In genomic region chr12:124544311-124544970, GRCh38 we compare ENCODE assay signal across 15 cellular contexts. TPM values are rescaled to one million over a fixed set of nuclear protein-coding genes. Genes with fewer than 3 reads are reported as not detected.
DNase-seq lines count a peak whose midpoint lies in the region; ATAC-seq and TF ChIP-seq lines count a peak whose summit lies in the region.
"Had no signal": no experiment of that assay in that cellular context is flagged by ENCODE, and none has a peak within 500 bp of the region (broad histone marks: within the 10 kb centered on the region; RNA-seq: fewer than 3 reads in every experiment).

No MANE protein-coding gene starts in this region.

- no peaks in the 10 kb centered on the region for H3K9me3 Mint-ChIP-seq in WTC11
- no peaks in the 10 kb centered on the region for H3K9me3 Mint-ChIP-seq in mesothelial cell of epicardium
- H3K9me3 Mint-ChIP-seq: activated naive CD4-positive, alpha-beta T cell treated with anti-CD3 and anti-CD28 coated beads for 36 hours; CD8-positive, alpha-beta T cell had no signal

- ATAC-seq in WTC11 (peak; percentile 11; the same call in 1 of the 2 replicates), GM21786 (IDR thresholded peaks at IDR 0.05; ENCODE audit: unreplicated experiment) (no peak)
- ATAC-seq: activated CD4-positive, CD25-positive, alpha-beta regulatory T cell treated with anti-CD3 and anti-CD28 coated beads, Interleukin-2, amount 50 U/mL, for 24 hours; CD8-positive, alpha-beta T cell had no signal

- DNase-seq in HT-29 (ENCODE audit: low spot score), result peak; percentile 65
- no peak for DNase-seq in WTC11 (ENCODE audit: low spot score)
- DNase-seq in mesothelial cell of epicardium (ENCODE audit: low spot score in 2 of 2, unreplicated experiment in 2 of 2), result no peak
- no peak for DNase-seq in dorsolateral prefrontal cortex
- no peak for DNase-seq in stimulated activated CD4-positive, alpha-beta T cell treated with anti-CD3 and anti-CD28 coated beads, Interleukin-2, amount 100 ng/mL, for 24 hours
- DNase-seq in AG08396 (ENCODE audit: low spot score), result no peak
- DNase-seq: activated naive CD4-positive, alpha-beta T cell treated with anti-CD3 and anti-CD28 coated beads for 36 hours; CD8-positive, alpha-beta T cell; effector memory CD4-positive, alpha-beta T cell; NCI-H1105; RPMI8226; stimulated activated naive CD4-positive, alpha-beta T cell treated with Interleukin-2 at 50 U/mL for 16 hours had no signal

- H3K4me3 ChIP-seq in BLaER1 treated with 17β-estradiol and CSF1 and Interleukin-3, amounts not matched to agents 10 nM and 100 nM, result peak overlapping the region in 1 of 10 experiments; percentile 28; a peak in 2 of 20 replicates
- peak overlapping the region in 8 of 59 donors; percentile 21 to 53 (median 39) for H3K4me3 ChIP-seq in dorsolateral prefrontal cortex

- H3K27ac Mint-ChIP-seq in WTC11 (peak overlapping the region; percentile 53; the same call in 1 of the 2 replicates), mesothelial cell of epicardium (peak overlapping the region; percentile 86)
- H3K27ac Mint-ChIP-seq: activated naive CD4-positive, alpha-beta T cell treated with anti-CD3 and anti-CD28 coated beads for 36 hours; CD8-positive, alpha-beta T cell had no signal

- H3K9me3 ChIP-seq in BLaER1 treated with 17β-estradiol and CSF1 and Interleukin-3, amounts not matched to agents 10 nM and 100 nM (replicated peaks in 1 of 11), result no peaks in the 10 kb centered on the region

- peak overlapping the region in 9 of 11 experiments; percentile 55 to 86 (median 71); a peak in 17 of 22 replicates for H3K27ac ChIP-seq in BLaER1 treated with 17β-estradiol and CSF1 and Interleukin-3, amounts not matched to agents 10 nM and 100 nM
- H3K27ac ChIP-seq in dorsolateral prefrontal cortex, result peak overlapping the region in 14 of 59 donors; percentile 7 to 73 (median 32)

- intact Hi-C loops in dorsolateral prefrontal cortex (cut with DNase I), result no loop called here

- H3K27me3 ChIP-seq in BLaER1 treated with 17β-estradiol and CSF1 and Interleukin-3, amounts not matched to agents 10 nM and 100 nM, result no peaks in the 10 kb centered on the region
- H3K27me3 ChIP-seq in dorsolateral prefrontal cortex, result no peaks in the 10 kb centered on the region

- H3K4me3 Mint-ChIP-seq in WTC11, result no peak overlapping the region
- peak overlapping the region; percentile 34 for H3K4me3 Mint-ChIP-seq in mesothelial cell of epicardium
- H3K4me3 Mint-ChIP-seq: activated naive CD4-positive, alpha-beta T cell treated with anti-CD3 and anti-CD28 coated beads for 36 hours; CD8-positive, alpha-beta T cell had no signal

- peaks cover 83 to 85% (median 85%) of the 10 kb centered on the region in 11 experiments for H4K20me1 ChIP-seq in BLaER1 treated with 17β-estradiol and CSF1 and Interleukin-3, amounts not matched to agents 10 nM and 100 nM

- no peaks in the 10 kb centered on the region for H3K27me3 Mint-ChIP-seq in WTC11 (ENCODE audit: low read depth)
- H3K27me3 Mint-ChIP-seq in mesothelial cell of epicardium (ENCODE audit: low read depth), result no peaks in the 10 kb centered on the region

- peak overlapping the region; percentile 82 to 99 (median 95) for H3K4me2 ChIP-seq in BLaER1 treated with 17β-estradiol and CSF1 and Interleukin-3, amounts not matched to agents 10 nM and 100 nM

- CTCF ChIA-PET in WTC11 (lab: Charles Lee), result no interaction called here

- H3K36me3 ChIP-seq in BLaER1 treated with 17β-estradiol and CSF1 and Interleukin-3, amounts not matched to agents 10 nM and 100 nM, result peaks cover 0 to 15% (median 8%) of the 10 kb centered on the region in 11 experiments; a peak in 7 of 22 replicates

- H3K36me3 Mint-ChIP-seq in WTC11, result no peaks in the 10 kb centered on the region
- no peaks in the 10 kb centered on the region for H3K36me3 Mint-ChIP-seq in mesothelial cell of epicardium
- H3K36me3 Mint-ChIP-seq: CD8-positive, alpha-beta T cell had no signal

- peaks cover 79 to 85% (median 83%) of the 10 kb centered on the region in 10 experiments for H3K4me1 ChIP-seq in BLaER1 treated with 17β-estradiol and CSF1 and Interleukin-3, amounts not matched to agents 10 nM and 100 nM

- H3K9ac ChIP-seq in BLaER1 treated with 17β-estradiol and CSF1 and Interleukin-3, amounts not matched to agents 10 nM and 100 nM, result peak overlapping the region; percentile 46 to 76 (median 69); a peak in 20 of 22 replicates

- TF ChIP-seq CTCF in WTC11 (IDR thresholded peaks at IDR 0.05) (no peak), mesothelial cell of epicardium (IDR thresholded peaks at IDR 0.05; ENCODE audit: unreplicated experiment) (no peak), dorsolateral prefrontal cortex (IDR thresholded peaks at IDR 0.05 in 54 of 56, conservative IDR thresholded peaks at IDR 0.05 in 2 of 56; ENCODE audit: low read depth in 1 of 56, partially characterized antibody in 56 of 56) (no peak)

- POLR2A ChIA-PET in WTC11 (lab: Charles Lee), result no interaction called here

- H3K4me1 Mint-ChIP-seq in WTC11 (peaks cover 54% of the 10 kb centered on the region), mesothelial cell of epicardium (peaks cover 45% of the 10 kb centered on the region)

TF ChIP-seq in WTC11, 78 proteins besides CTCF, POLR2A, EP300 and RAD21:
- TF ChIP-seq CREB1 (CRISPR knock-in tag; IDR thresholded peaks at IDR 0.05) (no peak), FOXP1 (CRISPR knock-in tag; IDR thresholded peaks at IDR 0.05; ENCODE audit: borderline replicate concordance) (no peak), PREB (CRISPR knock-in tag; IDR thresholded peaks at IDR 0.05; ENCODE audit: borderline replicate concordance) (no peak), ATF3 (CRISPR knock-in tag; conservative IDR thresholded peaks at IDR 0.05) (no peak), GABPB1 (CRISPR knock-in tag; IDR thresholded peaks at IDR 0.05) (no peak), JAZF1 (CRISPR knock-in tag; IDR thresholded peaks at IDR 0.05) (no peak), ZNF396 (CRISPR knock-in tag; IDR thresholded peaks at IDR 0.05; ENCODE audit: borderline replicate concordance) (no peak), GTF2I (CRISPR knock-in tag; conservative IDR thresholded peaks at IDR 0.05) (no peak), CBFB (CRISPR knock-in tag; IDR thresholded peaks at IDR 0.05; ENCODE audit: low read depth) (no peak)
- TF ChIP-seq, protein P1, sequence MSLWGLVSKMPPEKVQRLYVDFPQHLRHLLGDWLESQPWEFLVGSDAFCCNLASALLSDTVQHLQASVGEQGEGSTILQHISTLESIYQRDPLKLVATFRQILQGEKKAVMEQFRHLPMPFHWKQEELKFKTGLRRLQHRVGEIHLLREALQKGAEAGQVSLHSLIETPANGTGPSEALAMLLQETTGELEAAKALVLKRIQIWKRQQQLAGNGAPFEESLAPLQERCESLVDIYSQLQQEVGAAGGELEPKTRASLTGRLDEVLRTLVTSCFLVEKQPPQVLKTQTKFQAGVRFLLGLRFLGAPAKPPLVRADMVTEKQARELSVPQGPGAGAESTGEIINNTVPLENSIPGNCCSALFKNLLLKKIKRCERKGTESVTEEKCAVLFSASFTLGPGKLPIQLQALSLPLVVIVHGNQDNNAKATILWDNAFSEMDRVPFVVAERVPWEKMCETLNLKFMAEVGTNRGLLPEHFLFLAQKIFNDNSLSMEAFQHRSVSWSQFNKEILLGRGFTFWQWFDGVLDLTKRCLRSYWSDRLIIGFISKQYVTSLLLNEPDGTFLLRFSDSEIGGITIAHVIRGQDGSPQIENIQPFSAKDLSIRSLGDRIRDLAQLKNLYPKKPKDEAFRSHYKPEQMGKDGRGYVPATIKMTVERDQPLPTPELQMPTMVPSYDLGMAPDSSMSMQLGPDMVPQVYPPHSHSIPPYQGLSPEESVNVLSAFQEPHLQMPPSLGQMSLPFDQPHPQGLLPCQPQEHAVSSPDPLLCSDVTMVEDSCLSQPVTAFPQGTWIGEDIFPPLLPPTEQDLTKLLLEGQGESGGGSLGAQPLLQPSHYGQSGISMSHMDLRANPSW (CRISPR knock-in tag; conservative IDR thresholded peaks at IDR 0.05; ENCODE audit: low read depth), result no peak

RNA-seq across cellular contexts. Expression of gene NCOR2, which starts 23.0 kb away (rescaled TPM):
- 93.6 and 114 TPM in 2 replicates for total RNA-seq in HT-29 (2014; rRNA removed; shearing (Covaris generic))
- total RNA-seq in WTC11 (2021) (283 to 326 TPM (median 304 TPM) in 3 replicates), mesothelial cell of epicardium (316 to 336 TPM (median 331 TPM) in 3 replicates), dorsolateral prefrontal cortex (100 to 1,000 TPM; 202 to 379 (median 273) TPM)
